In the genomic region with DNA sequence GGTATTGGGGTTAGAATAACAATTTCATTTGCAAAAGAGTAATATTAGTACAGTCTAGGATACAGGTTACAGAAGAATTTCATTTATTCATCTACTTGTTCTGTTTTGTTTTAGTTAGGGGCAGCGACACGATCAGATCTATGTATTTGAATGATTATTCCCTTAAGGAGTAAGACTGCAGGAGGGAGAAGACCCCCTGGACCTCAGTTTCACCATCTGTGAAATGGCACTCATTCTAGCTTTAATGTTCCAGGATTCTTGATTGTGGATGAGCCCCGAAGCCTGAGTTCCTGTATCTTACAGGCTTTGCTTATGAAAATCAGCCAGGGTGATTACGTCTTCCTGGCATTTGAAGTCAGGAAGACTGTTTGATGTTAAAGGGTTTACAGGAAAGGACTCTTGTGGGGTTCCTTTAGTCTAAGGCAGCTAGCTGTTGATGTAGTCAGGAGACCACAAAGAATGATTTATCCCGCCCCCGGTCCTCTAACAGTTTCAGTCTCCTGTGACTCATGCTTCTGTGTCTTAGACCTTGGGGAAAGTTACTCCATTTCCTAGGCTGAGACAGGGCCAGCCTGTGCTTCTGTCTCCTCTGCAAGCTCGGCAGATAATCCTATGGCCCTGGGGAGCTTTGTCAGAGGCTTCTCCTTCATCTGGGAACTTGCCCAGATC, we compare ENCODE assay signal across 8 cellular contexts. TPM values are rescaled to one million over a fixed set of nuclear protein-coding genes. Genes with fewer than 3 reads are reported as not detected.
A peak's percentile ranks its signal among the peaks of the same experiment; 100 is the strongest.
DNase-seq lines count a peak whose midpoint lies in the region; ATAC-seq and TF ChIP-seq lines count a peak whose summit lies in the region.

No MANE protein-coding gene starts in this region.

- no peak overlapping the region for H3K4me3 ChIP-seq in kidney epithelial cell (ENCODE audit: low read depth, low read length)

- no peaks in the 10 kb centered on the region for H3K36me3 ChIP-seq in kidney epithelial cell (ENCODE audit: control insufficient read depth, insufficient read depth, low read length)

- no peaks in the 10 kb centered on the region for H3K27me3 ChIP-seq in kidney epithelial cell (ENCODE audit: control insufficient read depth, insufficient read depth, low read length)

- H3K4me1 Mint-ChIP-seq in T-cell, result peaks cover 43 to 52% (median 45%) of the 10 kb centered on the region in 3 donors

- H3K9me3 Mint-ChIP-seq in T-cell, result no peaks in the 10 kb centered on the region

- peak overlapping the region in 2 of 3 donors; percentile 33 to 59 for H3K4me3 Mint-ChIP-seq in T-cell

- DNase-seq in ACHN (peak; percentile 78), GM19240 (ENCODE audit: insufficient read length, low spot score) (peak; percentile 28), T-cell (peak in 32 of 34 experiments; percentile 8 to 63 (median 40)), amniotic stem cell (lab: John Stamatoyannopoulos, UW) (peak; percentile 92), kidney epithelial cell (ENCODE audit: low read depth) (peak; percentile 94), cerebellar nuclear complex (lab: John Stamatoyannopoulos, UW) (no peak)
- peak; percentile 56 to 72 (median 67) for DNase-seq in stimulated activated CD4-positive, alpha-beta T cell treated with anti-CD3 and anti-CD28 coated beads, TNF-alpha, amount 100 ng/mL, for 48 hours (ENCODE audit: low read depth in 3 of 3)

- peaks cover 5% of the 10 kb centered on the region for H3K36me3 Mint-ChIP-seq in T-cell

- no peak for TF ChIP-seq CTCF in kidney epithelial cell (IDR thresholded peaks at IDR 0.05; ENCODE audit: insufficient read depth, low read length, poor library complexity, severe bottlenecking)

- ATAC-seq in HG03280 (IDR thresholded peaks at IDR 0.05; ENCODE audit: unreplicated experiment), result peak; percentile 91
- ATAC-seq in T-cell (replicated peaks in 1 of 4), result peak; percentile 97 to 99 (median 99)

- H3K27me3 Mint-ChIP-seq in T-cell, result no peaks in the 10 kb centered on the region

- CTCF ChIA-PET in T-cell (lab: Charles Lee), result interaction anchor here (0.6 to 1.5 kb wide), 3 partner anchors 55 to 103 kb away, joined by 3 to 5 read pairs (median 4); no protein-coding TSS in a partner anchor

- peak overlapping the region; percentile 69 to 78 for H3K27ac Mint-ChIP-seq in T-cell

- in situ Hi-C loops in ACHN (cut with HindIII; ENCODE audit: low pct_ligation_motif_present, low pct_unique_long_range_greater_than_20kb, low sequenced_read_pairs), result no loop called here

- POLR2A ChIA-PET in T-cell (lab: Charles Lee), result interaction anchor here in 1 of 2 donors (0.6 kb wide), 1 partner anchor 901 kb away, joined by 3 read pairs; no protein-coding TSS in a partner anchor

RNA-seq across cellular contexts. Expression of gene SMIM3, which starts 11.5 kb away (rescaled TPM):
- total RNA-seq in T-cell, result 1 to 10 TPM; 2.8 to 9.1 (median 5.7) TPM
- 9.7 and 9.8 TPM in 2 replicates for total RNA-seq in kidney epithelial cell

RNA-seq across cellular contexts. Expression of gene DCTN4, which starts 31.3 kb away (rescaled TPM):
- total RNA-seq in T-cell (10 to 100 TPM; 36.9 to 79.8 (median 38.4) TPM), kidney epithelial cell (40.3 and 54.0 TPM in 2 replicates)

RNA-seq across cellular contexts. Expression of gene IRGM, which starts 56.2 kb away (rescaled TPM):
- total RNA-seq in T-cell (1 to 10 TPM; 2.1 to 3.9 (median 2.9) TPM), kidney epithelial cell (not detected in 2 replicates)

Comparison
In these comparisons a context has a peak if more than half of its experiments do, and no peak if none do; other contexts are left out.
1. DNase-seq: peak in ACHN (single experiment), GM19240 (single experiment), T-cell (32 of 34), amniotic stem cell (single experiment), kidney epithelial cell (single experiment) and stimulated activated CD4-positive, alpha-beta T cell treated with anti-CD3 and anti-CD28 coated beads, TNF-alpha, amount 100 ng/mL, for 48 hours (3 of 3); none in cerebellar nuclear complex (0 of 2).